Comparison of ENCODE assay signal across 9 cellular contexts in genomic region chr2:60794271-60794863, GRCh38. TPM values are rescaled to one million over a fixed set of nuclear protein-coding genes. Genes with fewer than 3 reads are reported as not detected.
DNase-seq lines count a peak whose midpoint lies in the region; ATAC-seq and TF ChIP-seq lines count a peak whose summit lies in the region.
"Had no signal": no experiment of that assay in that cellular context is flagged by ENCODE, and none has a peak within 500 bp of the region (broad histone marks: within the 10 kb centered on the region; RNA-seq: fewer than 3 reads in every experiment).

No MANE protein-coding gene starts in this region.

- H3K27me3 Mint-ChIP-seq in MCF 10A (ENCODE audit: insufficient read depth, unreplicated experiment) = no peaks in the 10 kb centered on the region
- H3K27me3 Mint-ChIP-seq in memory B cell = no peaks in the 10 kb centered on the region
- H3K27me3 Mint-ChIP-seq: naive thymus-derived CD8-positive, alpha-beta T cell had no signal

- POLR2A ChIA-PET in MCF 10A (lab: Yijun Ruan, JAX) = interaction anchor here (1.0 kb wide), 1 partner anchor 204 kb away, joined by 3 read pairs; no protein-coding TSS in a partner anchor

- DNase-seq in G401 (ENCODE audit: low spot score) (peak; percentile 44), M059J (ENCODE audit: low read depth) (peak; percentile 18), MCF 10A (ENCODE audit: unreplicated experiment) (peak; percentile 27), memory B cell (ENCODE audit: low spot score in 2 of 2) (peak in 1 of 2 donors; percentile 38)
- DNase-seq in activated naive CD4-positive, alpha-beta T cell treated with Interleukin-2 at 50 U/mL for 16 hours = no peak
- DNase-seq in activated CD4-positive, alpha-beta T cell treated with anti-CD3 and anti-CD28 coated beads for 1 hour = no peak
- DNase-seq in NK-92 treated with Interleukin-12 subunit alpha and Interleukin-12 subunit beta, amount 100 ng/mL, for 24 hours (lab: John Stamatoyannopoulos, UW) = no peak

- H3K36me3 Mint-ChIP-seq in MCF 10A (ENCODE audit: insufficient read depth, unreplicated experiment) (peaks cover 81% of the 10 kb centered on the region), memory B cell (peaks cover 18% of the 10 kb centered on the region)

- H3K4me3 Mint-ChIP-seq in MCF 10A (ENCODE audit: unreplicated experiment) (no peak overlapping the region), memory B cell (no peak overlapping the region)
- H3K4me3 Mint-ChIP-seq: naive thymus-derived CD8-positive, alpha-beta T cell had no signal

- in situ Hi-C loops in G401 (cut with HindIII; ENCODE audit: low sequenced_read_pairs) = no loop called here

- CTCF ChIA-PET in MCF 10A (lab: Yijun Ruan, JAX) = interaction anchor here (0.6 to 3.1 kb wide), 6 partner anchors 17 to 205 kb away, joined by 3 to 24 read pairs (median 4); no protein-coding TSS in a partner anchor

- TF ChIP-seq CTCF in MCF 10A (IDR thresholded peaks at IDR 0.05; ENCODE audit: unreplicated experiment) = peak; percentile 45

- H3K4me1 Mint-ChIP-seq in MCF 10A (ENCODE audit: insufficient read depth, unreplicated experiment) (no peaks in the 10 kb centered on the region), memory B cell (peaks cover 11% of the 10 kb centered on the region)

- BruUV-seq in MCF 10A (replicated peaks; lab: Mats Ljungman, UMichigan) = no TSS peak

- intact Hi-C loops in MCF 10A (cut with micrococcal nuclease) = loop anchor here (1.0 kb wide), 1 partner anchor 205 kb away; no protein-coding TSS in a partner anchor

- H3K9me3 Mint-ChIP-seq in MCF 10A (ENCODE audit: unreplicated experiment) (no peaks in the 10 kb centered on the region), memory B cell (no peaks in the 10 kb centered on the region)
- H3K9me3 Mint-ChIP-seq: naive thymus-derived CD8-positive, alpha-beta T cell had no signal

- no peak overlapping the region for H3K27ac Mint-ChIP-seq in MCF 10A (ENCODE audit: low read depth, unreplicated experiment)
- H3K27ac Mint-ChIP-seq in memory B cell = no peak overlapping the region
- H3K27ac Mint-ChIP-seq: naive thymus-derived CD8-positive, alpha-beta T cell had no signal

- ATAC-seq in memory B cell (ENCODE audit: low read depth) = peak; percentile 41
- no peak for ATAC-seq in HG03565 (IDR thresholded peaks at IDR 0.05; ENCODE audit: unreplicated experiment)
- ATAC-seq: naive thymus-derived CD8-positive, alpha-beta T cell had no signal

RNA-seq across cellular contexts. Expression of gene PAPOLG, which starts 38.3 kb away (rescaled TPM):
- total RNA-seq in G401 (2014; rRNA removed; shearing (Covaris generic)) = 6.6 and 10.4 TPM in 2 replicates
- 14.5 and 15.2 TPM in 2 replicates for total RNA-seq in M059J (2014; rRNA removed; shearing (Covaris generic))
- total RNA-seq in MCF 10A (2022) = 16.9 and 18.4 TPM in 2 replicates

Comparison
In these comparisons a context has a peak if more than half of its experiments do, and no peak if none do; other contexts are left out.
1. DNase-seq: peak in G401 (single experiment), M059J (single experiment) and MCF 10A (single experiment); none in activated naive CD4-positive, alpha-beta T cell treated with Interleukin-2 at 50 U/mL for 16 hours (single experiment), activated CD4-positive, alpha-beta T cell treated with anti-CD3 and anti-CD28 coated beads for 1 hour (single experiment) and NK-92 treated with Interleukin-12 subunit alpha and Interleukin-12 subunit beta, amount 100 ng/mL, for 24 hours (single experiment).